Comparison of ENCODE assay signal across 9 cellular contexts in genomic region chr3:29283297-29283681, GRCh38. TPM values are rescaled to one million over a fixed set of nuclear protein-coding genes. Genes with fewer than 3 reads are reported as not detected.
DNase-seq lines count a peak whose midpoint lies in the region; ATAC-seq and TF ChIP-seq lines count a peak whose summit lies in the region.
"Had no signal": no experiment of that assay in that cellular context is flagged by ENCODE, and none has a peak within 500 bp of the region (broad histone marks: within the 10 kb centered on the region; RNA-seq: fewer than 3 reads in every experiment).

No MANE protein-coding gene starts in this region.

- TF ChIP-seq POLR2A in gastroesophageal sphincter (IDR thresholded peaks at IDR 0.05) = no peak

- intact Hi-C loops in activated CD4-positive, alpha-beta memory T cell treated with anti-CD3 and anti-CD28 coated beads for 36 hours (cut with micrococcal nuclease) = loop anchor here (1.0 to 5.0 kb wide), 5 partner anchors 100 to 1064 kb away; no protein-coding TSS in a partner anchor

- H3K27me3 ChIP-seq in gastroesophageal sphincter = no peaks in the 10 kb centered on the region

- TF ChIP-seq CTCF in gastroesophageal sphincter (IDR thresholded peaks at IDR 0.05) = no peak

- H3K4me3 ChIP-seq in gastroesophageal sphincter = peak overlapping the region; percentile 61 to 74

- WGBS in gastroesophageal sphincter (ENCODE audit: low coverage in 1 of 2), 2 donors = 0 to 10% methylated on average over 2 to 3 of the region's 3 CpGs

- peak overlapping the region; percentile 85 to 99 (median 88) for H3K27ac ChIP-seq in gastroesophageal sphincter

- DNase-seq in NCI-H2171 treated with DMSO at 0.1 percent for 48 hours (lab: John Stamatoyannopoulos, UW) (peak; percentile 28), NCI-H2171 (lab: John Stamatoyannopoulos, UW) (no peak), AML-193 (lab: John Stamatoyannopoulos, UW) (no peak)
- DNase-seq in activated CD4-positive, alpha-beta memory T cell treated with anti-CD3 and anti-CD28 coated beads for 36 hours = no peak
- no peak for DNase-seq in stimulated activated naive CD8-positive, alpha-beta T cell treated with anti-CD3 and anti-CD28 coated beads, Interleukin-15, amount 100 ng/mL, for 72 hours
- DNase-seq: 8988T had no signal

- H3K36me3 Mint-ChIP-seq in activated CD4-positive, alpha-beta memory T cell treated with anti-CD3 and anti-CD28 coated beads for 36 hours = no peaks in the 10 kb centered on the region

- POLR2A ChIA-PET in activated CD4-positive, alpha-beta memory T cell treated with anti-CD3 and anti-CD28 coated beads for 36 hours (lab: Charles Lee) = no interaction called here

- H3K9me3 ChIP-seq in gastroesophageal sphincter = no peaks in the 10 kb centered on the region

- no peaks in the 10 kb centered on the region for H3K36me3 ChIP-seq in gastroesophageal sphincter

- no peak for ATAC-seq in gastroesophageal sphincter
- ATAC-seq in stimulated activated naive CD8-positive, alpha-beta T cell treated with anti-CD3 and anti-CD28 coated beads, Interleukin-15, amount 100 ng/mL, for 72 hours = no peak
- no peak for ATAC-seq in GM19395 (IDR thresholded peaks at IDR 0.05; ENCODE audit: unreplicated experiment)
- no peak for ATAC-seq in HG02870 (IDR thresholded peaks at IDR 0.05; ENCODE audit: unreplicated experiment)

- H3K4me3 Mint-ChIP-seq in activated CD4-positive, alpha-beta memory T cell treated with anti-CD3 and anti-CD28 coated beads for 36 hours = peak overlapping the region; percentile 64
- H3K4me3 Mint-ChIP-seq in stimulated activated naive CD8-positive, alpha-beta T cell treated with anti-CD3 and anti-CD28 coated beads, Interleukin-15, amount 100 ng/mL, for 72 hours = peak overlapping the region; percentile 84 to 92

- H3K9me3 Mint-ChIP-seq in activated CD4-positive, alpha-beta memory T cell treated with anti-CD3 and anti-CD28 coated beads for 36 hours = no peaks in the 10 kb centered on the region
- no peaks in the 10 kb centered on the region for H3K9me3 Mint-ChIP-seq in stimulated activated naive CD8-positive, alpha-beta T cell treated with anti-CD3 and anti-CD28 coated beads, Interleukin-15, amount 100 ng/mL, for 72 hours

- peaks cover 0 to 43% (median 0%) of the 10 kb centered on the region in 3 donors for H3K4me1 ChIP-seq in gastroesophageal sphincter

- peaks cover 13% of the 10 kb centered on the region for H3K27me3 Mint-ChIP-seq in activated CD4-positive, alpha-beta memory T cell treated with anti-CD3 and anti-CD28 coated beads for 36 hours
- H3K27me3 Mint-ChIP-seq in stimulated activated naive CD8-positive, alpha-beta T cell treated with anti-CD3 and anti-CD28 coated beads, Interleukin-15, amount 100 ng/mL, for 72 hours = peaks cover 20% of the 10 kb centered on the region

- H3K4me1 Mint-ChIP-seq in activated CD4-positive, alpha-beta memory T cell treated with anti-CD3 and anti-CD28 coated beads for 36 hours (ENCODE audit: low read depth) = peaks cover 24% of the 10 kb centered on the region
- H3K4me1 Mint-ChIP-seq in stimulated activated naive CD8-positive, alpha-beta T cell treated with anti-CD3 and anti-CD28 coated beads, Interleukin-15, amount 100 ng/mL, for 72 hours = peaks cover 35% of the 10 kb centered on the region

- CTCF ChIA-PET in activated CD4-positive, alpha-beta memory T cell treated with anti-CD3 and anti-CD28 coated beads for 36 hours (lab: Charles Lee) = interaction anchor here (0.6 kb wide), 1 partner anchor 367 kb away, joined by 3 read pairs; no protein-coding TSS in a partner anchor

- peak overlapping the region; percentile 31 for H3K27ac Mint-ChIP-seq in activated CD4-positive, alpha-beta memory T cell treated with anti-CD3 and anti-CD28 coated beads for 36 hours
- H3K27ac Mint-ChIP-seq in stimulated activated naive CD8-positive, alpha-beta T cell treated with anti-CD3 and anti-CD28 coated beads, Interleukin-15, amount 100 ng/mL, for 72 hours = peak overlapping the region; percentile 6 to 67

- TF ChIP-seq EP300 in gastroesophageal sphincter (IDR thresholded peaks at IDR 0.05) = no peak

RNA-seq across cellular contexts. Expression of gene RBMS3, which starts 2.4 kb away (rescaled TPM):
- total RNA-seq in activated CD4-positive, alpha-beta memory T cell treated with anti-CD3 and anti-CD28 coated beads for 36 hours = 1 to 10 TPM; 1.6 TPM
- total RNA-seq in gastroesophageal sphincter = 10 to 100 TPM; 51.5 to 76.0 (median 66.6) TPM

Comparison
In these comparisons a context has a peak if more than half of its experiments do, and no peak if none do; other contexts are left out.
1. RNA of gene RBMS3, which starts 2.4 kb away (total RNA-seq): 51.5 to 76.0 TPM in gastroesophageal sphincter; 1.6 TPM in activated CD4-positive, alpha-beta memory T cell treated with anti-CD3 and anti-CD28 coated beads for 36 hours; every median in the first group is over 10 times any median in the second.